In genomic region chr10:132412316-132413192, GRCh38 we compare ENCODE assay signal across 10 cellular contexts. TPM values are rescaled to one million over a fixed set of nuclear protein-coding genes. Genes with fewer than 3 reads are reported as not detected.
DNase-seq lines count a peak whose midpoint lies in the region; ATAC-seq and TF ChIP-seq lines count a peak whose summit lies in the region.
"Had no signal": no experiment of that assay in that cellular context is flagged by ENCODE, and none has a peak within 500 bp of the region (broad histone marks: within the 10 kb centered on the region; RNA-seq: fewer than 3 reads in every experiment).

No MANE protein-coding gene starts in this region.

- H3K14ac ChIP-seq in mesenchymal stem cell (ENCODE audit: low read length in 2 of 2) = peak overlapping the region in 1 of 2 experiments; percentile 56

- peak; percentile 32 for DNase-seq in M059J (ENCODE audit: low read depth)
- DNase-seq in coronary artery (ENCODE audit: low spot score) = no peak
- no peak for DNase-seq in mesenchymal stem cell
- DNase-seq in activated CD4-positive, alpha-beta T cell treated with anti-CD3 and anti-CD28 coated beads, Interleukin-2, amount 50 U/mL, for 48 hours = no peak
- no peak for DNase-seq in activated CD8-positive, alpha-beta memory T cell treated with anti-CD3 and anti-CD28 coated beads for 24 hours
- DNase-seq: activated T-cell treated with anti-CD3 and anti-CD28 coated beads, Interleukin-2, amount 50 U/mL, for 48 hours; NCI-H1694 treated with DMSO at 0.1 percent for 48 hours had no signal

- no peak overlapping the region for H2BK5ac ChIP-seq in mesenchymal stem cell (ENCODE audit: low read depth, low read length, poor library complexity, severe bottlenecking)

- WGBS in mesenchymal stem cell = 86% methylated on average over 27 of the region's 29 CpGs

- no peaks in the 10 kb centered on the region for H3K27me3 ChIP-seq in mesenchymal stem cell (ENCODE audit: control insufficient read depth in 1 of 2, insufficient read depth in 1 of 2, low read length in 2 of 2)
- H3K27me3 ChIP-seq in stomach smooth muscle (ENCODE audit: control insufficient read depth in 1 of 2, insufficient read depth in 2 of 2, low read length in 2 of 2) = no peaks in the 10 kb centered on the region

- H3K27ac ChIP-seq in coronary artery (peak overlapping the region; percentile 17 to 75), mesenchymal stem cell (ENCODE audit: low read length, poor library complexity, severe bottlenecking) (no peak overlapping the region), stomach smooth muscle (ENCODE audit: low read length) (peak overlapping the region; percentile 91)

- no peak overlapping the region for H2AFZ ChIP-seq in mesenchymal stem cell (ENCODE audit: low read depth, low read length)

- H2BK120ac ChIP-seq in mesenchymal stem cell (ENCODE audit: low read depth, low read length) = peak overlapping the region; percentile 93

- no peak overlapping the region for H3K4me3 ChIP-seq in coronary artery
- peak overlapping the region in 1 of 2 experiments; percentile 59 for H3K4me3 ChIP-seq in mesenchymal stem cell (ENCODE audit: insufficient read depth in 1 of 2, low read depth in 1 of 2, low read length in 2 of 2)
- H3K4me3 ChIP-seq in stomach smooth muscle (ENCODE audit: low read length in 2 of 2) = peak overlapping the region in 1 of 2 donors; percentile 20

- H2AK5ac ChIP-seq in mesenchymal stem cell (ENCODE audit: low read length, severe bottlenecking) = peak overlapping the region; percentile 6

- H3K23ac ChIP-seq in mesenchymal stem cell (ENCODE audit: low read length in 2 of 2) = peak overlapping the region in 1 of 2 experiments; percentile 20

- no peaks in the 10 kb centered on the region for H3K9me3 ChIP-seq in mesenchymal stem cell (ENCODE audit: control insufficient read depth, low read length)
- H3K9me3 ChIP-seq in stomach smooth muscle (ENCODE audit: control insufficient read depth in 2 of 2, low read length in 2 of 2) = no peaks in the 10 kb centered on the region

- H4K8ac ChIP-seq in mesenchymal stem cell (ENCODE audit: low read length) = peak overlapping the region; percentile 92

- peak overlapping the region; percentile 98 for H4K91ac ChIP-seq in mesenchymal stem cell (ENCODE audit: low read length)

- peak overlapping the region; percentile 45 for H2BK15ac ChIP-seq in mesenchymal stem cell (ENCODE audit: low read depth, poor library complexity, severe bottlenecking)

- H2BK12ac ChIP-seq in mesenchymal stem cell (ENCODE audit: low read length in 2 of 2) = peak overlapping the region; percentile 81 to 92

- H3K9ac ChIP-seq in mesenchymal stem cell (ENCODE audit: low read length) = peak overlapping the region; percentile 72
- peak overlapping the region; percentile 56 to 66 for H3K9ac ChIP-seq in stomach smooth muscle (ENCODE audit: low read length in 2 of 2)

- H3K18ac ChIP-seq in mesenchymal stem cell (ENCODE audit: low read depth in 1 of 2, low read length in 2 of 2) = peak overlapping the region; percentile 63 to 81

- H3K79me1 ChIP-seq in mesenchymal stem cell (replicated peaks; ENCODE audit: low read length, poor library complexity, severe bottlenecking) = peaks cover 43% of the 10 kb centered on the region

- H3K4ac ChIP-seq in mesenchymal stem cell (ENCODE audit: low read depth in 1 of 2, low read length in 2 of 2) = peak overlapping the region; percentile 56 to 97

- no peak overlapping the region for H3K4me2 ChIP-seq in mesenchymal stem cell (ENCODE audit: low read length, poor library complexity, severe bottlenecking)

- ATAC-seq in HG02798 (IDR thresholded peaks at IDR 0.05; ENCODE audit: poor library complexity, unreplicated experiment) = no peak
- ATAC-seq in GM18502 (IDR thresholded peaks at IDR 0.05; ENCODE audit: poor library complexity, unreplicated experiment) = no peak

- peaks cover 5 to 58% of the 10 kb centered on the region in 2 experiments for H3K36me3 ChIP-seq in mesenchymal stem cell (ENCODE audit: control insufficient read depth in 1 of 2, insufficient read depth in 2 of 2, low read depth in 1 of 2, low read length in 2 of 2)
- peaks cover 0 to 2% of the 10 kb centered on the region in 2 donors for H3K36me3 ChIP-seq in stomach smooth muscle (ENCODE audit: control insufficient read depth in 2 of 2, insufficient read depth in 2 of 2, low read length in 2 of 2)

- no peak for TF ChIP-seq CTCF in coronary artery (IDR thresholded peaks at IDR 0.05)

- H3K4me1 ChIP-seq in mesenchymal stem cell (ENCODE audit: control insufficient read depth, insufficient read depth, low read depth, low read length) = peaks cover 66% of the 10 kb centered on the region
- peaks cover 59% of the 10 kb centered on the region for H3K4me1 ChIP-seq in stomach smooth muscle (ENCODE audit: control insufficient read depth, insufficient read depth, low read length)

RNA-seq across cellular contexts. Expression of gene PWWP2B, which starts 15.6 kb away (rescaled TPM):
- 1.2 and 5.3 TPM in 2 replicates for total RNA-seq in M059J (2014; rRNA removed; shearing (Covaris generic))
- 9.8 TPM for polyA plus RNA-seq in mesenchymal stem cell (2013, experiment 1 of 2)
- polyA plus RNA-seq in mesenchymal stem cell (2013, experiment 2 of 2) = 9.5 TPM
